In genomic region chr12:93786669-93787397, GRCh38 we compare ENCODE assay signal across 19 cellular contexts.
DNase-seq lines count a peak whose midpoint lies in the region; ATAC-seq, FAIRE-seq and TF ChIP-seq lines count a peak whose summit lies in the region.
"Had no signal": no experiment of that assay in that cellular context is flagged by ENCODE, and none has a peak within 500 bp of the region (broad histone marks: within the 10 kb centered on the region; RNA-seq: fewer than 3 reads in every experiment).

No MANE protein-coding gene starts in this region.

- peak overlapping the region; percentile 76; the same call in 2 of the 3 replicates for H3K4me2 ChIP-seq in A549

- H3K36me3 ChIP-seq in MG63 (no peaks in the 10 kb centered on the region), bronchial epithelial cell (ENCODE audit: control insufficient read depth, insufficient read depth, low read length) (no peaks in the 10 kb centered on the region), muscle layer of colon (ENCODE audit: insufficient read depth, low read length) (no peaks in the 10 kb centered on the region)
- H3K36me3 ChIP-seq: WERI-Rb-1 had no signal

- H3K4me1 ChIP-seq in A549 (peaks cover 57% of the 10 kb centered on the region), muscle layer of colon (ENCODE audit: insufficient read depth, low read length) (peaks cover 39% of the 10 kb centered on the region)

- H3K4me3 ChIP-seq in A549 (no peak overlapping the region), MG63 (no peak overlapping the region), bronchial epithelial cell (ENCODE audit: low read depth, low read length) (no peak overlapping the region), muscle layer of colon (ENCODE audit: low read depth in 1 of 2, low read length in 2 of 2) (no peak overlapping the region)

- no peak for TF ChIP-seq POLR2A in A549 (IDR thresholded peaks at IDR 0.05; ENCODE audit: low read length)

- H3K9me3 ChIP-seq in A549, result peaks cover 6% of the 10 kb centered on the region; the same call in 2 of the 3 replicates
- no peaks in the 10 kb centered on the region for H3K9me3 ChIP-seq in MG63
- no peaks in the 10 kb centered on the region for H3K9me3 ChIP-seq in muscle layer of colon (ENCODE audit: low read length)
- H3K9me3 ChIP-seq: Caco-2 had no signal

- whole genome bisulfite sequencing in A549 (ENCODE audit: missing lambda C conversion rate), result 92% methylated on average over 4 of the region's 4 CpGs

- DNase-seq in A549 (ENCODE audit: low read depth in 1 of 2, low spot score in 1 of 2) (no peak), MG63 (peak; percentile 32), bronchial epithelial cell (ENCODE audit: low read depth) (peak; percentile 77), middle frontal gyrus (ENCODE audit: extremely low spot score, low spot score) (no peak), NCI-H446 treated with DMSO at 0.1 percent for 48 hours (lab: John Stamatoyannopoulos, UW) (no peak), NCI-H1436 (lab: John Stamatoyannopoulos, UW) (no peak)
- DNase-seq: activated effector memory CD4-positive, alpha-beta T cell treated with anti-CD3 and anti-CD28 coated beads, Interleukin-2, amount 50 U/mL, for 16 hours; Caco-2; head of caudate nucleus; left cardiac atrium; natural killer cell; NCI-H1092 treated with DMSO at 0.1 percent for 48 hours; NCI-H345; right cardiac atrium; stimulated activated CD4-positive, alpha-beta T cell treated with anti-CD3 and anti-CD28 coated beads, Interleukin-4, amount 100 ng/mL, for 24 hours; SW 1271; WERI-Rb-1 had no signal

- CTCF ChIA-PET in A549 (lab: Yijun Ruan, JAX), result interaction anchor here (1.1 to 3.8 kb wide), 3 partner anchors 14 to 315 kb away, joined by 3 to 44 read pairs (median 12); no protein-coding TSS in a partner anchor

- no peak for TF ChIP-seq EP300 in A549 (IDR thresholded peaks at IDR 0.05)

- H3K27ac ChIP-seq in A549, result peak overlapping the region; percentile 84 to 89
- H3K27ac ChIP-seq in muscle layer of colon (ENCODE audit: low read depth, low read length), result peak overlapping the region; percentile 54
- H3K27ac ChIP-seq: WERI-Rb-1 had no signal

- no peak for FAIRE-seq in A549 (lab: Jason Lieb, UNC)
- no peak for FAIRE-seq in bronchial epithelial cell (lab: Jason Lieb, UNC)

- no peak for TF ChIP-seq RAD21 in A549 (conservative IDR thresholded peaks at IDR 0.05 in 1 of 2, IDR thresholded peaks at IDR 0.05 in 1 of 2)

- no peaks in the 10 kb centered on the region for H3K27me3 ChIP-seq in MG63
- H3K27me3 ChIP-seq in bronchial epithelial cell (ENCODE audit: control insufficient read depth, insufficient read depth, low read length), result no peaks in the 10 kb centered on the region
- H3K27me3 ChIP-seq in muscle layer of colon (ENCODE audit: control insufficient read depth in 1 of 2, insufficient read depth in 2 of 2, low read length in 2 of 2), result no peaks in the 10 kb centered on the region

- ATAC-seq in A549 (no peak), GM21528 (IDR thresholded peaks at IDR 0.05; ENCODE audit: low FRiP score, unreplicated experiment) (no peak)
- ATAC-seq: left cardiac atrium, natural killer cell, right cardiac atrium had no signal

- no peak overlapping the region for H3K9ac ChIP-seq in muscle layer of colon (ENCODE audit: low read length)

- TF ChIP-seq CTCF in A549 (IDR thresholded peaks at IDR 0.05), result no peak
- TF ChIP-seq CTCF in bronchial epithelial cell (IDR thresholded peaks at IDR 0.05; ENCODE audit: insufficient read depth, low read length, severe bottlenecking), result no peak

- POLR2A ChIA-PET in A549 (lab: Yijun Ruan, JAX), result interaction anchor here (0.7 kb wide), 1 partner anchor 13 kb away, joined by 14 read pairs; no protein-coding TSS in a partner anchor

TF ChIP-seq in A549, 52 proteins besides CTCF, POLR2A, EP300 and RAD21:
- TF ChIP-seq USF2 (IDR thresholded peaks at IDR 0.05), result no peak
- TF ChIP-seq ESRRA (IDR thresholded peaks at IDR 0.05; ENCODE audit: borderline replicate concordance, low read length), result no peak
- TF ChIP-seq HEYL (CRISPR knock-in tag; IDR thresholded peaks at IDR 0.05), result no peak
- TF ChIP-seq CBX2 (IDR thresholded peaks at IDR 0.05; ENCODE audit: borderline replicate concordance, low read depth), result no peak
- TF ChIP-seq JUNB (IDR thresholded peaks at IDR 0.05), result no peak

Comparison
In these comparisons a context has a peak if more than half of its experiments do, and no peak if none do; other contexts are left out.
1. DNase-seq: peak in MG63 (single experiment) and bronchial epithelial cell (single experiment); none in A549 (0 of 2), middle frontal gyrus (single experiment), NCI-H446 treated with DMSO at 0.1 percent for 48 hours (single experiment) and NCI-H1436 (single experiment).